In genomic region chr6:108782231-108783041, GRCh38 we compare ENCODE assay signal across 1 cellular context.
TF ChIP-seq lines count a peak whose summit lies in the region.

No MANE protein-coding gene starts in this region.

TF ChIP-seq in K562, 482 proteins besides CTCF, POLR2A, EP300 and RAD21 (continued from another document and continues in another):
- TF ChIP-seq, protein P1, sequence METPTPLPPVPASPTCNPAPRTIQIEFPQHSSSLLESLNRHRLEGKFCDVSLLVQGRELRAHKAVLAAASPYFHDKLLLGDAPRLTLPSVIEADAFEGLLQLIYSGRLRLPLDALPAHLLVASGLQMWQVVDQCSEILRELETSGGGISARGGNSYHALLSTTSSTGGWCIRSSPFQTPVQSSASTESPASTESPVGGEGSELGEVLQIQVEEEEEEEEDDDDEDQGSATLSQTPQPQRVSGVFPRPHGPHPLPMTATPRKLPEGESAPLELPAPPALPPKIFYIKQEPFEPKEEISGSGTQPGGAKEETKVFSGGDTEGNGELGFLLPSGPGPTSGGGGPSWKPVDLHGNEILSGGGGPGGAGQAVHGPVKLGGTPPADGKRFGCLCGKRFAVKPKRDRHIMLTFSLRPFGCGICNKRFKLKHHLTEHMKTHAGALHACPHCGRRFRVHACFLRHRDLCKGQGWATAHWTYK (CRISPR knock-in tag; IDR thresholded peaks at IDR 0.05) = no peak
- TF ChIP-seq HDAC1 (IDR thresholded peaks at IDR 0.05) = peak in 1 of 2 experiments; percentile 46; a peak in 1 of 4 replicates
- TF ChIP-seq SRSF9 (IDR thresholded peaks at IDR 0.05; ENCODE audit: borderline replicate concordance, low read depth, low read length) = no peak
- peak; percentile 63; the same call in 1 of the 2 replicates for TF ChIP-seq RB1 (IDR thresholded peaks at IDR 0.05; ENCODE audit: low read depth)
- TF ChIP-seq XRCC5 (IDR thresholded peaks at IDR 0.05; ENCODE audit: low read depth, low read length) = 0 out of 2 replicates have a peak, but pooled peaks have one; percentile 49
- TF ChIP-seq USF2 (CRISPR knock-in tag; IDR thresholded peaks at IDR 0.05) = peak; percentile 65
- TF ChIP-seq JUN (IDR thresholded peaks at IDR 0.05; ENCODE audit: borderline replicate concordance, low read depth, low read length) = peak; percentile 51; the same call in 1 of the 2 replicates
- TF ChIP-seq JUN (CRISPR knock-in tag; IDR thresholded peaks at IDR 0.05; ENCODE audit: borderline replicate concordance) = no peak
- TF ChIP-seq ZKSCAN1 (IDR thresholded peaks at IDR 0.05; ENCODE audit: low read depth, low read length) = 0 out of 2 replicates have a peak, but pooled peaks have one; percentile 33
- TF ChIP-seq ZNF175 (CRISPR knock-in tag; IDR thresholded peaks at IDR 0.05; ENCODE audit: low read depth) = no peak
- peak; percentile 78; the same call in 1 of the 2 replicates for TF ChIP-seq CTBP1 (IDR thresholded peaks at IDR 0.05; ENCODE audit: borderline replicate concordance)
- TF ChIP-seq ZNF239 (CRISPR knock-in tag; IDR thresholded peaks at IDR 0.05) = no peak
- TF ChIP-seq ZNF324 (CRISPR knock-in tag; IDR thresholded peaks at IDR 0.05) = no peak
- peak; percentile 86 for TF ChIP-seq L3MBTL2 (IDR thresholded peaks at IDR 0.05)
- TF ChIP-seq ZBTB2 (IDR thresholded peaks at IDR 0.05) = no peak
- TF ChIP-seq GABPB2 (CRISPR knock-in tag; conservative IDR thresholded peaks at IDR 0.05) = no peak
- TF ChIP-seq, protein P2, sequence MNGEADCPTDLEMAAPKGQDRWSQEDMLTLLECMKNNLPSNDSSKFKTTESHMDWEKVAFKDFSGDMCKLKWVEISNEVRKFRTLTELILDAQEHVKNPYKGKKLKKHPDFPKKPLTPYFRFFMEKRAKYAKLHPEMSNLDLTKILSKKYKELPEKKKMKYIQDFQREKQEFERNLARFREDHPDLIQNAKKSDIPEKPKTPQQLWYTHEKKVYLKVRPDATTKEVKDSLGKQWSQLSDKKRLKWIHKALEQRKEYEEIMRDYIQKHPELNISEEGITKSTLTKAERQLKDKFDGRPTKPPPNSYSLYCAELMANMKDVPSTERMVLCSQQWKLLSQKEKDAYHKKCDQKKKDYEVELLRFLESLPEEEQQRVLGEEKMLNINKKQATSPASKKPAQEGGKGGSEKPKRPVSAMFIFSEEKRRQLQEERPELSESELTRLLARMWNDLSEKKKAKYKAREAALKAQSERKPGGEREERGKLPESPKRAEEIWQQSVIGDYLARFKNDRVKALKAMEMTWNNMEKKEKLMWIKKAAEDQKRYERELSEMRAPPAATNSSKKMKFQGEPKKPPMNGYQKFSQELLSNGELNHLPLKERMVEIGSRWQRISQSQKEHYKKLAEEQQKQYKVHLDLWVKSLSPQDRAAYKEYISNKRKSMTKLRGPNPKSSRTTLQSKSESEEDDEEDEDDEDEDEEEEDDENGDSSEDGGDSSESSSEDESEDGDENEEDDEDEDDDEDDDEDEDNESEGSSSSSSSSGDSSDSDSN (IDR thresholded peaks at IDR 0.05; ENCODE audit: borderline replicate concordance in 1 of 2, low read depth in 2 of 2, low read length in 2 of 2) = 0 out of 4 replicates have a peak, but pooled peaks of 1 of the 2 experiments have one; percentile 33
- TF ChIP-seq MAZ (CRISPR knock-in tag; conservative IDR thresholded peaks at IDR 0.05 in 1 of 2, IDR thresholded peaks at IDR 0.05 in 1 of 2) = peak in 1 of 2 experiments; percentile 27; a peak in 1 of 4 replicates
- TF ChIP-seq LCOR (CRISPR knock-in tag; IDR thresholded peaks at IDR 0.05) = peak; percentile 89
- peak; percentile 26; the same call in 1 of the 2 replicates for TF ChIP-seq ZNF24 (IDR thresholded peaks at IDR 0.05)
- TF ChIP-seq PHF21A (IDR thresholded peaks at IDR 0.05; ENCODE audit: borderline replicate concordance, low read depth) = peak; percentile 75; the same call in 1 of the 2 replicates
- no peak for TF ChIP-seq POLR3A (IDR thresholded peaks at IDR 0.05; ENCODE audit: borderline replicate concordance, extremely low read depth, insufficient read depth, insufficient read length)
- no peak for TF ChIP-seq MAFF (IDR thresholded peaks at IDR 0.05; ENCODE audit: low read length)
- TF ChIP-seq ZNF282 (CRISPR knock-in tag; IDR thresholded peaks at IDR 0.05) = no peak
- peak in 1 of 2 experiments; percentile 66; a peak in 1 of 3 replicates for TF ChIP-seq CBX3 (IDR thresholded peaks at IDR 0.05; ENCODE audit: borderline replicate concordance in 1 of 2, low read length in 2 of 2)
- no peak for TF ChIP-seq ELF2 (CRISPR knock-in tag; IDR thresholded peaks at IDR 0.05)
- TF ChIP-seq, protein P3, sequence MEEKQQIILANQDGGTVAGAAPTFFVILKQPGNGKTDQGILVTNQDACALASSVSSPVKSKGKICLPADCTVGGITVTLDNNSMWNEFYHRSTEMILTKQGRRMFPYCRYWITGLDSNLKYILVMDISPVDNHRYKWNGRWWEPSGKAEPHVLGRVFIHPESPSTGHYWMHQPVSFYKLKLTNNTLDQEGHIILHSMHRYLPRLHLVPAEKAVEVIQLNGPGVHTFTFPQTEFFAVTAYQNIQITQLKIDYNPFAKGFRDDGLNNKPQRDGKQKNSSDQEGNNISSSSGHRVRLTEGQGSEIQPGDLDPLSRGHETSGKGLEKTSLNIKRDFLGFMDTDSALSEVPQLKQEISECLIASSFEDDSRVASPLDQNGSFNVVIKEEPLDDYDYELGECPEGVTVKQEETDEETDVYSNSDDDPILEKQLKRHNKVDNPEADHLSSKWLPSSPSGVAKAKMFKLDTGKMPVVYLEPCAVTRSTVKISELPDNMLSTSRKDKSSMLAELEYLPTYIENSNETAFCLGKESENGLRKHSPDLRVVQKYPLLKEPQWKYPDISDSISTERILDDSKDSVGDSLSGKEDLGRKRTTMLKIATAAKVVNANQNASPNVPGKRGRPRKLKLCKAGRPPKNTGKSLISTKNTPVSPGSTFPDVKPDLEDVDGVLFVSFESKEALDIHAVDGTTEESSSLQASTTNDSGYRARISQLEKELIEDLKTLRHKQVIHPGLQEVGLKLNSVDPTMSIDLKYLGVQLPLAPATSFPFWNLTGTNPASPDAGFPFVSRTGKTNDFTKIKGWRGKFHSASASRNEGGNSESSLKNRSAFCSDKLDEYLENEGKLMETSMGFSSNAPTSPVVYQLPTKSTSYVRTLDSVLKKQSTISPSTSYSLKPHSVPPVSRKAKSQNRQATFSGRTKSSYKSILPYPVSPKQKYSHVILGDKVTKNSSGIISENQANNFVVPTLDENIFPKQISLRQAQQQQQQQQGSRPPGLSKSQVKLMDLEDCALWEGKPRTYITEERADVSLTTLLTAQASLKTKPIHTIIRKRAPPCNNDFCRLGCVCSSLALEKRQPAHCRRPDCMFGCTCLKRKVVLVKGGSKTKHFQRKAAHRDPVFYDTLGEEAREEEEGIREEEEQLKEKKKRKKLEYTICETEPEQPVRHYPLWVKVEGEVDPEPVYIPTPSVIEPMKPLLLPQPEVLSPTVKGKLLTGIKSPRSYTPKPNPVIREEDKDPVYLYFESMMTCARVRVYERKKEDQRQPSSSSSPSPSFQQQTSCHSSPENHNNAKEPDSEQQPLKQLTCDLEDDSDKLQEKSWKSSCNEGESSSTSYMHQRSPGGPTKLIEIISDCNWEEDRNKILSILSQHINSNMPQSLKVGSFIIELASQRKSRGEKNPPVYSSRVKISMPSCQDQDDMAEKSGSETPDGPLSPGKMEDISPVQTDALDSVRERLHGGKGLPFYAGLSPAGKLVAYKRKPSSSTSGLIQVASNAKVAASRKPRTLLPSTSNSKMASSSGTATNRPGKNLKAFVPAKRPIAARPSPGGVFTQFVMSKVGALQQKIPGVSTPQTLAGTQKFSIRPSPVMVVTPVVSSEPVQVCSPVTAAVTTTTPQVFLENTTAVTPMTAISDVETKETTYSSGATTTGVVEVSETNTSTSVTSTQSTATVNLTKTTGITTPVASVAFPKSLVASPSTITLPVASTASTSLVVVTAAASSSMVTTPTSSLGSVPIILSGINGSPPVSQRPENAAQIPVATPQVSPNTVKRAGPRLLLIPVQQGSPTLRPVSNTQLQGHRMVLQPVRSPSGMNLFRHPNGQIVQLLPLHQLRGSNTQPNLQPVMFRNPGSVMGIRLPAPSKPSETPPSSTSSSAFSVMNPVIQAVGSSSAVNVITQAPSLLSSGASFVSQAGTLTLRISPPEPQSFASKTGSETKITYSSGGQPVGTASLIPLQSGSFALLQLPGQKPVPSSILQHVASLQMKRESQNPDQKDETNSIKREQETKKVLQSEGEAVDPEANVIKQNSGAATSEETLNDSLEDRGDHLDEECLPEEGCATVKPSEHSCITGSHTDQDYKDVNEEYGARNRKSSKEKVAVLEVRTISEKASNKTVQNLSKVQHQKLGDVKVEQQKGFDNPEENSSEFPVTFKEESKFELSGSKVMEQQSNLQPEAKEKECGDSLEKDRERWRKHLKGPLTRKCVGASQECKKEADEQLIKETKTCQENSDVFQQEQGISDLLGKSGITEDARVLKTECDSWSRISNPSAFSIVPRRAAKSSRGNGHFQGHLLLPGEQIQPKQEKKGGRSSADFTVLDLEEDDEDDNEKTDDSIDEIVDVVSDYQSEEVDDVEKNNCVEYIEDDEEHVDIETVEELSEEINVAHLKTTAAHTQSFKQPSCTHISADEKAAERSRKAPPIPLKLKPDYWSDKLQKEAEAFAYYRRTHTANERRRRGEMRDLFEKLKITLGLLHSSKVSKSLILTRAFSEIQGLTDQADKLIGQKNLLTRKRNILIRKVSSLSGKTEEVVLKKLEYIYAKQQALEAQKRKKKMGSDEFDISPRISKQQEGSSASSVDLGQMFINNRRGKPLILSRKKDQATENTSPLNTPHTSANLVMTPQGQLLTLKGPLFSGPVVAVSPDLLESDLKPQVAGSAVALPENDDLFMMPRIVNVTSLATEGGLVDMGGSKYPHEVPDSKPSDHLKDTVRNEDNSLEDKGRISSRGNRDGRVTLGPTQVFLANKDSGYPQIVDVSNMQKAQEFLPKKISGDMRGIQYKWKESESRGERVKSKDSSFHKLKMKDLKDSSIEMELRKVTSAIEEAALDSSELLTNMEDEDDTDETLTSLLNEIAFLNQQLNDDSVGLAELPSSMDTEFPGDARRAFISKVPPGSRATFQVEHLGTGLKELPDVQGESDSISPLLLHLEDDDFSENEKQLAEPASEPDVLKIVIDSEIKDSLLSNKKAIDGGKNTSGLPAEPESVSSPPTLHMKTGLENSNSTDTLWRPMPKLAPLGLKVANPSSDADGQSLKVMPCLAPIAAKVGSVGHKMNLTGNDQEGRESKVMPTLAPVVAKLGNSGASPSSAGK (IDR thresholded peaks at IDR 0.05) = peak; percentile 74
- peak; percentile 44; the same call in 1 of the 2 replicates for TF ChIP-seq SMAD4 (CRISPR knock-in tag; conservative IDR thresholded peaks at IDR 0.05)
- no peak for TF ChIP-seq HNRNPL (IDR thresholded peaks at IDR 0.05; ENCODE audit: low read depth, low read length)
- no peak for TF ChIP-seq HDAC2 (IDR thresholded peaks at IDR 0.05)
- TF ChIP-seq ZNF124 (CRISPR knock-in tag; IDR thresholded peaks at IDR 0.05) = no peak
- TF ChIP-seq ARID1B (IDR thresholded peaks at IDR 0.05) = 0 out of 2 replicates have a peak, but pooled peaks have one; percentile 17
- TF ChIP-seq ILK (tag; IDR thresholded peaks at IDR 0.05; ENCODE audit: borderline replicate concordance, low read depth) = no peak
- no peak for TF ChIP-seq RBM14 (IDR thresholded peaks at IDR 0.05; ENCODE audit: borderline replicate concordance, insufficient read depth, low read depth, low read length)
- TF ChIP-seq SAFB (IDR thresholded peaks at IDR 0.05; ENCODE audit: borderline replicate concordance, low read depth, low read length) = no peak
- no peak for TF ChIP-seq E2F3 (CRISPR knock-in tag; IDR thresholded peaks at IDR 0.05)
- TF ChIP-seq KAT7 (CRISPR knock-in tag; IDR thresholded peaks at IDR 0.05; ENCODE audit: borderline replicate concordance) = peak; percentile 59; the same call in 1 of the 2 replicates
- TF ChIP-seq CREB1 (IDR thresholded peaks at IDR 0.05) = no peak
- peak; percentile 51; the same call in 1 of the 2 replicates for TF ChIP-seq CREB1 (CRISPR knock-in tag; IDR thresholded peaks at IDR 0.05)
- TF ChIP-seq RNF219 (CRISPR knock-in tag; IDR thresholded peaks at IDR 0.05) = no peak
- TF ChIP-seq, protein P4, sequence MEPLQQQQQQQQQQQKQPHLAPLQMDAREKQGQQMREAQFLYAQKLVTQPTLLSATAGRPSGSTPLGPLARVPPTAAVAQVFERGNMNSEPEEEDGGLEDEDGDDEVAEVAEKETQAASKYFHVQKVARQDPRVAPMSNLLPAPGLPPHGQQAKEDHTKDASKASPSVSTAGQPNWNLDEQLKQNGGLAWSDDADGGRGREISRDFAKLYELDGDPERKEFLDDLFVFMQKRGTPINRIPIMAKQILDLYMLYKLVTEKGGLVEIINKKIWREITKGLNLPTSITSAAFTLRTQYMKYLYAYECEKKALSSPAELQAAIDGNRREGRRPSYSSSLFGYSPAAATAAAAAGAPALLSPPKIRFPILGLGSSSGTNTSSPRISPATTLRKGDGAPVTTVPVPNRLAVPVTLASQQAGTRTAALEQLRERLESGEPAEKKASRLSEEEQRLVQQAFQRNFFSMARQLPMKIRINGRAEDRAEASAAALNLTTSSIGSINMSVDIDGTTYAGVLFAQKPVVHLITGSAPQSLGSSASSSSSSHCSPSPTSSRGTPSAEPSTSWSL (CRISPR knock-in tag; IDR thresholded peaks at IDR 0.05; ENCODE audit: borderline replicate concordance) = no peak
- TF ChIP-seq MBD2 (IDR thresholded peaks at IDR 0.05; ENCODE audit: borderline replicate concordance, low read depth) = no peak
